ENCODE assay signal across 14 cellular contexts in genomic region chr7:139691253-139691781, GRCh38.
DNase-seq lines count a peak whose midpoint lies in the region; TF ChIP-seq lines count a peak whose summit lies in the region.
"Had no signal": no experiment of that assay in that cellular context is flagged by ENCODE, and none has a peak within 500 bp of the region (broad histone marks: within the 10 kb centered on the region; RNA-seq: fewer than 3 reads in every experiment).

No MANE protein-coding gene starts in this region.

- peaks cover 5 to 13% (median 8%) of the 10 kb centered on the region in 5 experiments for H3K9me3 Mint-ChIP-seq in brain

- H3K9ac ChIP-seq in subcutaneous abdominal adipose tissue (ENCODE audit: low read length in 5 of 5) = no peak overlapping the region

- peaks cover 24% of the 10 kb centered on the region for H3K36me3 ChIP-seq in MG63
- H3K36me3 ChIP-seq in hepatocyte (replicated peaks; ENCODE audit: insufficient read depth, low read depth) = no peaks in the 10 kb centered on the region
- H3K36me3 ChIP-seq in subcutaneous abdominal adipose tissue (ENCODE audit: control insufficient read depth in 5 of 5, insufficient read depth in 5 of 5, low read length in 5 of 5) = peaks cover 2 to 17% (median 9%) of the 10 kb centered on the region in 5 donors
- H3K36me3 ChIP-seq: vagina had no signal

- peak overlapping the region in 4 of 5 experiments; percentile 20 to 31 (median 21) for H3K27ac Mint-ChIP-seq in brain
- H3K27ac Mint-ChIP-seq: activated CD4-positive, alpha-beta T cell treated with anti-CD3 and anti-CD28 coated beads for 36 hours; CD8-positive, alpha-beta T cell; memory B cell had no signal

- H3K79me2 ChIP-seq in hepatocyte = peaks cover 77% of the 10 kb centered on the region

- H3K4me1 Mint-ChIP-seq in brain = peaks cover 43% of the 10 kb centered on the region

- DNase-seq in MG63 = peak; percentile 73
- DNase-seq in hepatocyte (ENCODE audit: low spot score) = peak; percentile 28
- no peak for DNase-seq in pons (ENCODE audit: low spot score)
- no peak for DNase-seq in lower leg skin (ENCODE audit: low spot score in 2 of 2)
- no peak for DNase-seq in NCI-H2107 treated with DMSO at 0.1 percent for 48 hours (lab: John Stamatoyannopoulos, UW; ENCODE audit: unreplicated experiment)
- no peak for DNase-seq in DMS53 treated with DMSO at 0.1 percent for 48 hours (lab: John Stamatoyannopoulos, UW; ENCODE audit: unreplicated experiment)
- DNase-seq: activated CD4-positive, alpha-beta T cell treated with anti-CD3 and anti-CD28 coated beads for 36 hours; activated gamma-delta T cell; CD8-positive, alpha-beta T cell; cortex of kidney had no signal

- peaks cover 8% of the 10 kb centered on the region for H3K4me1 ChIP-seq in hepatocyte (ENCODE audit: insufficient read depth)
- H3K4me1 ChIP-seq in subcutaneous abdominal adipose tissue (ENCODE audit: control insufficient read depth in 5 of 5, insufficient read depth in 5 of 5, low read length in 5 of 5) = peaks cover 0 to 35% (median 28%) of the 10 kb centered on the region in 5 donors
- H3K4me1 ChIP-seq: vagina had no signal

- H3K4me3 ChIP-seq in MG63 = no peak overlapping the region
- no peak overlapping the region for H3K4me3 ChIP-seq in hepatocyte
- H3K4me3 ChIP-seq in subcutaneous abdominal adipose tissue (ENCODE audit: low read depth in 1 of 5, low read length in 5 of 5) = peak overlapping the region in 1 of 5 donors; percentile 9
- H3K4me3 ChIP-seq in lower leg skin (ENCODE audit: low read depth, poor library complexity, severe bottlenecking) = no peak overlapping the region
- H3K4me3 ChIP-seq: vagina had no signal

- H4K20me1 ChIP-seq in hepatocyte (ENCODE audit: insufficient read depth, poor library complexity, severe bottlenecking) = peaks cover 25% of the 10 kb centered on the region

- H3K27me3 ChIP-seq in MG63 = no peaks in the 10 kb centered on the region
- no peaks in the 10 kb centered on the region for H3K27me3 ChIP-seq in hepatocyte
- no peaks in the 10 kb centered on the region for H3K27me3 ChIP-seq in subcutaneous abdominal adipose tissue (ENCODE audit: control insufficient read depth in 5 of 5, insufficient read depth in 4 of 5, low read length in 5 of 5)
- H3K27me3 ChIP-seq: vagina had no signal

- intact Hi-C loops in lower leg skin (cut with DNase I; ENCODE audit: low total_unique reads) = no loop called here

- no peak overlapping the region for H3K4me2 ChIP-seq in hepatocyte

- TF ChIP-seq POLR2A in lower leg skin (IDR thresholded peaks at IDR 0.05) = no peak

- no peak overlapping the region for H2AFZ ChIP-seq in hepatocyte

- no peak overlapping the region for H3K27ac ChIP-seq in hepatocyte
- H3K27ac ChIP-seq in subcutaneous abdominal adipose tissue (ENCODE audit: low read depth, low read length) = peak overlapping the region; percentile 38
- H3K27ac ChIP-seq: vagina had no signal

- H3K9me2 ChIP-seq in hepatocyte (replicated peaks; ENCODE audit: insufficient read depth) = no peaks in the 10 kb centered on the region

- WGBS in hepatocyte (ENCODE audit: low lambda C conversion rate, missing lambda C conversion rate) = 74% methylated on average over 5 of the region's 5 CpGs
- 73 to 79% methylated on average over 5 of the region's 5 CpGs for WGBS in lower leg skin, 2 donors

- TF ChIP-seq CTCF in brain (conservative IDR thresholded peaks at IDR 0.05) (no peak), hepatocyte (IDR thresholded peaks at IDR 0.05; ENCODE audit: poor library complexity) (no peak), lower leg skin (IDR thresholded peaks at IDR 0.05) (no peak)

- H3K4me3 Mint-ChIP-seq in brain = no peak overlapping the region
- H3K4me3 Mint-ChIP-seq: activated CD4-positive, alpha-beta T cell treated with anti-CD3 and anti-CD28 coated beads for 36 hours; CD8-positive, alpha-beta T cell; memory B cell had no signal

- peaks cover 54% of the 10 kb centered on the region for H3K36me3 Mint-ChIP-seq in brain

- no peaks in the 10 kb centered on the region for H3K27me3 Mint-ChIP-seq in brain
- H3K27me3 Mint-ChIP-seq: activated CD4-positive, alpha-beta T cell treated with anti-CD3 and anti-CD28 coated beads for 36 hours; memory B cell had no signal

- H3K9me3 ChIP-seq in MG63 (0 out of 2 replicates have a peak, but pooled peaks cover 3% of the 10 kb centered on the region), hepatocyte (ENCODE audit: low read depth) (no peaks in the 10 kb centered on the region), subcutaneous abdominal adipose tissue (ENCODE audit: control insufficient read depth in 5 of 5, low read length in 5 of 5) (no peaks in the 10 kb centered on the region)
- H3K9me3 ChIP-seq: vagina had no signal

Comparison
In these comparisons a context has a peak if more than half of its experiments do, and no peak if none do; other contexts are left out.
1. DNase-seq: peak in MG63 (single experiment) and hepatocyte (single experiment); none in pons (single experiment), lower leg skin (0 of 2), NCI-H2107 treated with DMSO at 0.1 percent for 48 hours (single experiment) and DMS53 treated with DMSO at 0.1 percent for 48 hours (single experiment).